Comparison of ENCODE assay signal across 17 cellular contexts in genomic region chr10:34838366-34838900, GRCh38.
"Had no signal": no experiment of that assay in that cellular context is flagged by ENCODE, and none has a peak within 500 bp of the region (broad histone marks: within the 10 kb centered on the region; RNA-seq: fewer than 3 reads in every experiment).

No MANE protein-coding gene starts in this region.

- ATAC-seq: effector memory CD8-positive, alpha-beta T cell; gastroesophageal sphincter; left lobe of liver; naive thymus-derived CD4-positive, alpha-beta T cell; right cardiac atrium had no signal

- H3K27ac Mint-ChIP-seq: dendritic cell treated with granulocyte-macrophage colony-stimulating factor and Interleukin-4, amounts not matched to agents 40 ng/mL and 50 ng/mL, for 4 days; effector memory CD8-positive, alpha-beta T cell; naive thymus-derived CD4-positive, alpha-beta T cell; nephron progenitor cell had no signal

- H3K9me3 Mint-ChIP-seq: dendritic cell treated with granulocyte-macrophage colony-stimulating factor and Interleukin-4, amounts not matched to agents 40 ng/mL and 50 ng/mL, for 4 days; nephron progenitor cell had no signal

- H3K27me3 ChIP-seq: esophagus squamous epithelium, gastroesophageal sphincter had no signal

- H3K36me3 ChIP-seq: esophagus squamous epithelium, gastroesophageal sphincter had no signal

- H3K36me3 Mint-ChIP-seq: naive thymus-derived CD4-positive, alpha-beta T cell had no signal

- H3K4me3 Mint-ChIP-seq: dendritic cell treated with granulocyte-macrophage colony-stimulating factor and Interleukin-4, amounts not matched to agents 40 ng/mL and 50 ng/mL, for 4 days; effector memory CD8-positive, alpha-beta T cell; naive thymus-derived CD4-positive, alpha-beta T cell; nephron progenitor cell had no signal

- H3K27ac ChIP-seq: esophagus squamous epithelium, gastroesophageal sphincter had no signal

- H3K4me1 Mint-ChIP-seq: naive thymus-derived CD4-positive, alpha-beta T cell had no signal

- H3K4me3 ChIP-seq: esophagus squamous epithelium, gastroesophageal sphincter had no signal

- H3K9me3 ChIP-seq: esophagus squamous epithelium, gastroesophageal sphincter had no signal

- DNase-seq: effector memory CD8-positive, alpha-beta T cell; esophagus squamous epithelium; foreskin fibroblast; glutamatergic neuron; islet precursor cell; mammary epithelial cell; naive thymus-derived CD4-positive, alpha-beta T cell; nephron progenitor cell; posterior cingulate gyrus; right cardiac atrium; small intestine; stimulated activated CD4-positive, alpha-beta T cell treated with anti-CD3 and anti-CD28 coated beads, Interleukin-2, amount 100 ng/mL, for 48 hours; stimulated activated naive CD4-positive, alpha-beta T cell treated with Interleukin-2 at 50 U/mL for 16 hours; trophoblast cell had no signal
